Comparison of ENCODE assay signal across 24 cellular contexts in genomic region chr2:174964404-174964803, GRCh38. TPM values are rescaled to one million over a fixed set of nuclear protein-coding genes. Genes with fewer than 3 reads are reported as not detected.
DNase-seq lines count a peak whose midpoint lies in the region; ATAC-seq, FAIRE-seq and TF ChIP-seq lines count a peak whose summit lies in the region.
"Had no signal": no experiment of that assay in that cellular context is flagged by ENCODE, and none has a peak within 500 bp of the region (broad histone marks: within the 10 kb centered on the region; RNA-seq: fewer than 3 reads in every experiment).

No MANE protein-coding gene starts in this region.

- H3K27ac ChIP-seq in K562 (ENCODE audit: extremely low read depth, low read depth, low read length), result no peak overlapping the region
- H3K27ac ChIP-seq in smooth muscle cell (ENCODE audit: low read depth), result no peak overlapping the region
- H3K27ac ChIP-seq: epithelial cell of prostate had no signal

- 0% methylated on average over 2 of the region's 2 CpGs for WGBS in K562 (ENCODE audit: insufficient coverage, low coverage, missing lambda C conversion rate)
- 55% methylated on average over 2 of the region's 2 CpGs for WGBS in smooth muscle cell (ENCODE audit: low lambda C conversion rate)

- H3K27me3 ChIP-seq in K562 (ENCODE audit: control insufficient read depth in 2 of 2, insufficient read depth in 2 of 2, low read length in 2 of 2), result peaks cover 12 to 29% of the 10 kb centered on the region in 2 experiments; a peak in 3 of 5 replicates
- H3K27me3 ChIP-seq in smooth muscle cell (ENCODE audit: low read depth), result no peaks in the 10 kb centered on the region
- H3K27me3 ChIP-seq: MG63 had no signal

- no peaks in the 10 kb centered on the region for H3K36me3 ChIP-seq in K562 (ENCODE audit: control insufficient read depth, insufficient read depth, low read length)
- H3K36me3 ChIP-seq in smooth muscle cell (ENCODE audit: low read depth), result no peaks in the 10 kb centered on the region
- H3K36me3 ChIP-seq: MG63 had no signal

- CTCF ChIA-PET in K562 (lab: Yijun Ruan, JAX; ENCODE audit: low intra/inter-chr PET ratio), result no interaction called here

- no peaks in the 10 kb centered on the region for H3K4me1 ChIP-seq in K562 (replicated peaks in 1 of 2; ENCODE audit: control insufficient read depth in 2 of 2, insufficient read depth in 2 of 2, low read length in 2 of 2)
- H3K4me1 ChIP-seq in smooth muscle cell (ENCODE audit: low read depth), result peaks cover 56% of the 10 kb centered on the region

- peak; percentile 48 for FAIRE-seq in K562 (lab: Jason Lieb, UNC)

- H3K9me1 ChIP-seq in K562 (ENCODE audit: control insufficient read depth, insufficient read depth, low read length), result no peaks in the 10 kb centered on the region

- no peak for TF ChIP-seq EP300 in K562 (IDR thresholded peaks at IDR 0.05; ENCODE audit: low read length)

- TF ChIP-seq POLR2A in K562 (conservative IDR thresholded peaks at IDR 0.05), result no peak

- H3K9me3 ChIP-seq in K562 (replicated peaks; ENCODE audit: control insufficient read depth, insufficient read depth, low read depth, low read length) (no peaks in the 10 kb centered on the region), smooth muscle cell (replicated peaks; ENCODE audit: low read depth) (no peaks in the 10 kb centered on the region)
- H3K9me3 ChIP-seq: MG63 had no signal

- no TSS peak for BruUV-seq in K562 (replicated peaks; lab: Mats Ljungman, UMichigan)

- no peak for TF ChIP-seq RAD21 in K562 (CRISPR knock-in tag; conservative IDR thresholded peaks at IDR 0.05 in 1 of 2, IDR thresholded peaks at IDR 0.05 in 1 of 2)

- intact Hi-C loops in K562 (cut with micrococcal nuclease), result no loop called here

- DNase-seq in KG1 (lab: John Stamatoyannopoulos, UW) (peak; percentile 10), K562 (ENCODE audit: extremely low read depth in 1 of 4, low spot score in 3 of 4) (no peak), iPS-NIHi11 (ENCODE audit: low spot score) (peak; percentile 36), smooth muscle cell (lab: John Stamatoyannopoulos, UW; ENCODE audit: unreplicated experiment) (no peak), SKM-1 treated with dmso at 0.1 percent for 144 hours (lab: John Stamatoyannopoulos, UW; ENCODE audit: unreplicated experiment) (no peak)
- DNase-seq in stimulated activated CD4-positive, alpha-beta T cell treated with anti-CD3 and anti-CD28 coated beads, Interleukin-4, amount 100 ng/mL, for 24 hours, result no peak
- DNase-seq: activated B cell treated with CpG ODN at 0.5 μM for 24 hours; activated CD4-positive, alpha-beta memory T cell treated with anti-CD3 and anti-CD28 coated beads, Interleukin-2, amount 10 ng/mL, durations not matched to agents 7 days and 5 days; activated gamma-delta T cell treated with Interleukin-2 at 50 U/mL for 16 hours; activated T-cell treated with anti-CD3 and anti-CD28 coated beads for 4 hours; AML-193; DND-41; foreskin melanocyte; hippocampal formation; left colon; MG63; NCI-H1694; NCI-H2227 treated with DMSO at 0.1 percent for 48 hours; NCI-H82; SHP77 treated with DMSO at 0.1 percent for 48 hours; small intestine; stimulated activated CD4-positive, alpha-beta T cell treated with anti-CD3 and anti-CD28 coated beads, Interleukin-2, amount 100 ng/mL, for 48 hours had no signal

- no peaks in the 10 kb centered on the region for H3K79me2 ChIP-seq in K562 (ENCODE audit: control insufficient read depth, insufficient read depth, low read length)
- no peaks in the 10 kb centered on the region for H3K79me2 ChIP-seq in smooth muscle cell (ENCODE audit: low read depth)

- H2AFZ ChIP-seq in K562 (ENCODE audit: low read depth, low read length) (no peak overlapping the region), smooth muscle cell (ENCODE audit: low read depth) (peak overlapping the region; percentile 72)

- ATAC-seq in K562 (no peak), GM21360 (IDR thresholded peaks at IDR 0.05; ENCODE audit: unreplicated experiment) (no peak)
- ATAC-seq: left colon had no signal

- POLR2A ChIA-PET in K562 (lab: Yijun Ruan, JAX), result no interaction called here

- in situ Hi-C loops in K562 (cut with MboI), result no loop called here

- H3F3A ChIP-seq in smooth muscle cell (ENCODE audit: low read depth), result peaks cover 3% of the 10 kb centered on the region

- H4K20me1 ChIP-seq in K562 (replicated peaks; ENCODE audit: control insufficient read depth, insufficient read depth, low read length), result no peaks in the 10 kb centered on the region
- no peaks in the 10 kb centered on the region for H4K20me1 ChIP-seq in smooth muscle cell (ENCODE audit: low read depth)

- H3K4me2 ChIP-seq in K562 (ENCODE audit: insufficient read depth, low read length) (no peak overlapping the region), smooth muscle cell (peak overlapping the region; percentile 72)

- no peak overlapping the region for H3K4me3 ChIP-seq in K562
- H3K4me3 ChIP-seq in smooth muscle cell, result no peak overlapping the region
- H3K4me3 ChIP-seq: MG63 had no signal

- no peak overlapping the region for H3K9ac ChIP-seq in K562 (ENCODE audit: insufficient read depth in 1 of 2, low read depth in 2 of 2, low read length in 2 of 2)
- no peak overlapping the region for H3K9ac ChIP-seq in smooth muscle cell (ENCODE audit: low read depth)

- no peak for TF ChIP-seq CTCF in K562 (IDR thresholded peaks at IDR 0.05 in 2 of 3, conservative IDR thresholded peaks at IDR 0.05 in 1 of 3; ENCODE audit: insufficient read depth in 2 of 3, low read depth in 1 of 3, low read length in 3 of 3)
- TF ChIP-seq CTCF in smooth muscle cell (IDR thresholded peaks at IDR 0.05; ENCODE audit: borderline replicate concordance, insufficient read depth, poor library complexity, severe bottlenecking), result no peak

TF ChIP-seq in K562, 482 proteins besides CTCF, POLR2A, EP300 and RAD21:
- 0 out of 2 replicates have a peak, but pooled peaks have one; percentile 8 for TF ChIP-seq BMI1 (IDR thresholded peaks at IDR 0.05; ENCODE audit: low read length)
- no peak for TF ChIP-seq MTF1 (CRISPR knock-in tag; IDR thresholded peaks at IDR 0.05; ENCODE audit: borderline replicate concordance)
TF ChIP-seq in K562: peak in this region for 1.

RNA-seq across cellular contexts. Expression of gene CHN1, which starts 40.8 kb away (rescaled TPM):
- total RNA-seq in K562 (2011; cell fraction: chromatin; rRNA removed; ENCODE audit: low replicate concordance), result 0.40 and 0.60 TPM in 2 replicates
- total RNA-seq in K562 (2011; cell fraction: nucleolus; rRNA removed), result not detected in 2 replicates
- 0.99 TPM in 1 of 2 replicates, not detected in the other for total RNA-seq in K562 (2011; cell fraction: nucleoplasm; rRNA removed)
- total RNA-seq in K562 (2014; rRNA removed) (0.32 and 0.37 TPM in 2 replicates), K562 (2014; rRNA removed; fragmentation: Illumina TruSeq; extraction: Trizol) (0.67 and 0.87 TPM in 2 replicates), K562 (2015; rRNA removed; fragmentation: Illumina TruSeq; extraction: Trizol) (1.6 and 2.0 TPM in 2 replicates), K562 (2021) (0.94 and 1.4 TPM in 2 replicates), smooth muscle cell (33.5 and 40.4 TPM in 2 replicates)
- polyA plus RNA-seq in K562 (2011; rRNA removed) (0.64 and 1.2 TPM in 2 replicates), K562 (2014; fragmentation: Illumina TruSeq; extraction: Trizol) (0.54 and 1.5 TPM in 2 replicates), K562 (2014; fragmentation: Nextera tagmentation; extraction: Ambion mirVana) (under 1 TPM; 0.39 to 0.70 TPM), K562 (2014; rRNA removed) (0.17 and 1.8 TPM in 2 replicates), smooth muscle cell (30.2 and 44.8 TPM in 2 replicates)
- polyA plus RNA-seq in K562 (2011; cell fraction: cytosol; rRNA removed), result 0.57 and 0.71 TPM in 2 replicates
- polyA plus RNA-seq in K562 (2011; cell fraction: nucleus; rRNA removed), result 0.67 and 1.2 TPM in 2 replicates
- polyA plus RNA-seq in K562 (2012), result 0.80 and 1.2 TPM in 2 replicates
- 1.5 and 2.5 TPM in 2 replicates for polyA minus RNA-seq in K562 (2011; rRNA and poly(A)+ RNA removed)
- 1.6 TPM in 1 of 2 replicates, not detected in the other for polyA minus RNA-seq in K562 (2011; cell fraction: cytosol; rRNA and poly(A)+ RNA removed)
- 0.89 and 1.3 TPM in 2 replicates for polyA minus RNA-seq in K562 (2011; cell fraction: nucleus; rRNA and poly(A)+ RNA removed)

Comparison
In these comparisons a context has a peak if more than half of its experiments do, and no peak if none do; other contexts are left out.
1. DNase-seq: peak in KG1 (single experiment) and iPS-NIHi11 (single experiment); none in K562 (0 of 4), smooth muscle cell (single experiment), stimulated activated CD4-positive, alpha-beta T cell treated with anti-CD3 and anti-CD28 coated beads, Interleukin-4, amount 100 ng/mL, for 24 hours (single experiment) and SKM-1 treated with dmso at 0.1 percent for 144 hours (single experiment).
2. RNA of gene CHN1, which starts 40.8 kb away (total RNA-seq): 33.5 to 40.4 TPM in smooth muscle cell; 0.32 to 2.0 TPM in K562; every median in the first group is over 10 times any median in the second.